In genomic region chrX:136183917-136184316, GRCh38 we compare ENCODE assay signal across 15 cellular contexts. TPM values are rescaled to one million over a fixed set of nuclear protein-coding genes. Genes with fewer than 3 reads are reported as not detected.
DNase-seq lines count a peak whose midpoint lies in the region; ATAC-seq, FAIRE-seq and TF ChIP-seq lines count a peak whose summit lies in the region.
"Had no signal": no experiment of that assay in that cellular context is flagged by ENCODE, and none has a peak within 500 bp of the region (broad histone marks: within the 10 kb centered on the region; RNA-seq: fewer than 3 reads in every experiment).

No MANE protein-coding gene starts in this region.

- FAIRE-seq in kidney (lab: Jason Lieb, UNC) = peak; percentile 47

- DNase-seq in GM23248 (peak; percentile 36), cardiac fibroblast (ENCODE audit: low read depth in 2 of 2) (peak; percentile 58 to 62), kidney (no peak), WERI-Rb-1 (no peak), middle frontal gyrus (ENCODE audit: extremely low spot score, low spot score) (no peak), NCI-H128 (lab: John Stamatoyannopoulos, UW; ENCODE audit: unreplicated experiment) (no peak)
- DNase-seq: activated CD4-positive, alpha-beta memory T cell treated with anti-CD3 and anti-CD28 coated beads, Interleukin-2, amount 10 ng/mL, durations not matched to agents 7 days and 5 days; activated T-cell treated with anti-CD3 and anti-CD28 coated beads, Interleukin-2, amount 50 U/mL, for 24 hours; AML-193; NCI-H187 treated with DMSO at 0.1 percent for 48 hours had no signal

- H3K79me2 ChIP-seq in GM23248 (ENCODE audit: insufficient read depth) = no peaks in the 10 kb centered on the region

- no peak overlapping the region for H2AFZ ChIP-seq in GM23248
- H2AFZ ChIP-seq: GM23338 had no signal

- H3K27me3 ChIP-seq in GM23248 (replicated peaks; ENCODE audit: insufficient read depth) (no peaks in the 10 kb centered on the region), skeletal muscle tissue (ENCODE audit: control insufficient read depth in 3 of 3, insufficient read depth in 3 of 3, low read length in 3 of 3) (no peaks in the 10 kb centered on the region), WERI-Rb-1 (ENCODE audit: insufficient read depth, low read depth, severe bottlenecking) (peaks cover 4% of the 10 kb centered on the region)

- peaks cover 6% of the 10 kb centered on the region; the same call in 1 of the 2 replicates for H3F3A ChIP-seq in GM23248 (ENCODE audit: insufficient read depth)

- H3K9ac ChIP-seq in GM23248 (peak overlapping the region; percentile 60), kidney (ENCODE audit: low read length in 2 of 2) (no peak overlapping the region), skeletal muscle tissue (ENCODE audit: low read depth in 1 of 3, low read length in 3 of 3) (peak overlapping the region; percentile 47 to 72 (median 68))

- in situ Hi-C loops in GM23248 (cut with MboI) = no loop called here

- no peak for ATAC-seq in HG02885 (IDR thresholded peaks at IDR 0.05; ENCODE audit: poor library complexity, unreplicated experiment)
- ATAC-seq: GM23338, Right ventricle myocardium inferior had no signal

- H3K9me3 ChIP-seq in GM23248 (ENCODE audit: low read depth) = no peaks in the 10 kb centered on the region
- no peaks in the 10 kb centered on the region for H3K9me3 ChIP-seq in kidney (ENCODE audit: control insufficient read depth in 1 of 2, low read length in 2 of 2)
- H3K9me3 ChIP-seq in skeletal muscle tissue (ENCODE audit: control insufficient read depth in 3 of 3, low read length in 3 of 3) = no peaks in the 10 kb centered on the region
- H3K9me3 ChIP-seq in WERI-Rb-1 (ENCODE audit: severe bottlenecking) = no peaks in the 10 kb centered on the region

- no peak for TF ChIP-seq CTCF in cardiac fibroblast (IDR thresholded peaks at IDR 0.05; ENCODE audit: low read depth, low read length)
- TF ChIP-seq CTCF in kidney (IDR thresholded peaks at IDR 0.05; ENCODE audit: borderline replicate concordance, extremely low read depth, insufficient read depth) = no peak
- no peak for TF ChIP-seq CTCF in WERI-Rb-1 (IDR thresholded peaks at IDR 0.05; ENCODE audit: low read depth, low read length)

- H3K27ac ChIP-seq in GM23248 = peak overlapping the region; percentile 73; the same call in 1 of the 2 replicates
- peak overlapping the region in 1 of 2 donors; percentile 22 for H3K27ac ChIP-seq in kidney (ENCODE audit: low read depth in 2 of 2, low read length in 2 of 2)
- peak overlapping the region; percentile 91 for H3K27ac ChIP-seq in skeletal muscle tissue (ENCODE audit: low read depth, low read length)
- no peak overlapping the region for H3K27ac ChIP-seq in WERI-Rb-1
- H3K27ac ChIP-seq: HL-60 had no signal

- H3K4me1 ChIP-seq in GM23248 (ENCODE audit: insufficient read depth) (peaks cover 29% of the 10 kb centered on the region), kidney (ENCODE audit: control insufficient read depth in 1 of 2, insufficient read depth in 1 of 2, low read depth in 1 of 2, low read length in 2 of 2) (peaks cover 0 to 17% of the 10 kb centered on the region in 2 donors), skeletal muscle tissue (ENCODE audit: control insufficient read depth in 3 of 3, insufficient read depth in 3 of 3, low read length in 3 of 3) (peaks cover 8 to 21% (median 17%) of the 10 kb centered on the region in 3 donors)

- H3K9me2 ChIP-seq in GM23248 (ENCODE audit: insufficient read depth) = no peaks in the 10 kb centered on the region

- H3K4me2 ChIP-seq in GM23248 (ENCODE audit: unreplicated experiment) = peak overlapping the region; percentile 71
- H3K4me2 ChIP-seq: GM23338 had no signal

- H3K36me3 ChIP-seq in GM23248 (ENCODE audit: low read depth) (no peaks in the 10 kb centered on the region), kidney (ENCODE audit: control insufficient read depth in 1 of 2, insufficient read depth in 2 of 2, low read length in 2 of 2) (no peaks in the 10 kb centered on the region), skeletal muscle tissue (ENCODE audit: control insufficient read depth in 3 of 3, insufficient read depth in 3 of 3, low read length in 3 of 3) (no peaks in the 10 kb centered on the region), WERI-Rb-1 (no peaks in the 10 kb centered on the region)

- H4K20me1 ChIP-seq in GM23248 (ENCODE audit: insufficient read depth) = no peaks in the 10 kb centered on the region

- intact Hi-C loops in kidney (cut with DNase I) = no loop called here

- whole genome bisulfite sequencing in GM23248 (ENCODE audit: low coverage in 1 of 2, low lambda C conversion rate in 2 of 2, missing lambda C conversion rate in 2 of 2), 2 experiments = 14 to 28% methylated on average over 1 of the region's 1 CpG

- H3K4me3 ChIP-seq in GM23248 (peak overlapping the region; percentile 51; the same call in 1 of the 2 replicates), cardiac fibroblast (replicated peaks in 1 of 2; ENCODE audit: low read depth in 2 of 2, low read length in 2 of 2) (no peak overlapping the region), kidney (ENCODE audit: low read length in 2 of 2) (no peak overlapping the region), skeletal muscle tissue (ENCODE audit: low read length in 3 of 3) (peak overlapping the region in 1 of 3 donors; percentile 23), WERI-Rb-1 (ENCODE audit: low read depth, low read length) (no peak overlapping the region)
- H3K4me3 ChIP-seq: GM23338 had no signal

RNA-seq across cellular contexts. Expression of gene FHL1, which starts 36.6 kb away (rescaled TPM):
- total RNA-seq in GM23248 (2014; rRNA removed; shearing (Covaris generic)) = 57.5 and 63.2 TPM in 2 replicates
- polyA plus RNA-seq in GM23248 (2016; fragmentation: Nextera tagmentation; extraction: Ambion mirVana) (55.1 and 55.8 TPM in 2 replicates), kidney (ENCODE audit: insufficient read depth, low read depth, low replicate concordance) (44.0 TPM)
- total RNA-seq in kidney (168 TPM), skeletal muscle tissue (888 TPM)

Comparison
In these comparisons a context has a peak if more than half of its experiments do, and no peak if none do; other contexts are left out.
1. DNase-seq: peak in GM23248 (single experiment) and cardiac fibroblast (2 of 2); none in kidney (single experiment), WERI-Rb-1 (single experiment), middle frontal gyrus (single experiment) and NCI-H128 (single experiment).
2. H3K9ac ChIP-seq: peak in GM23248 (single experiment) and skeletal muscle tissue (3 of 3); none in kidney (0 of 2).